In genomic region chr2:44543773-44544725, GRCh38 we compare ENCODE assay signal across 2 cellular contexts.
TF ChIP-seq lines count a peak whose summit lies in the region.

No MANE protein-coding gene starts in this region.

TF ChIP-seq in liver, 16 proteins besides CTCF, POLR2A, EP300 and RAD21:
- TF ChIP-seq FOXA2 (IDR thresholded peaks at IDR 0.05) (peak; percentile 77), YY1 (IDR thresholded peaks at IDR 0.05) (peak; percentile 35), GABPA (IDR thresholded peaks at IDR 0.05 in 1 of 2, conservative IDR thresholded peaks at IDR 0.05 in 1 of 2) (no peak), TAF1 (conservative IDR thresholded peaks at IDR 0.05) (no peak), SP1 (IDR thresholded peaks at IDR 0.05) (peak; percentile 80), ZBTB33 (IDR thresholded peaks at IDR 0.05) (peak; percentile 32), JUND (IDR thresholded peaks at IDR 0.05) (peak in 1 of 2 donors; percentile 16), HNF4A (conservative IDR thresholded peaks at IDR 0.05) (peak; percentile 49 to 55), RXRA (IDR thresholded peaks at IDR 0.05) (peak; percentile 54 to 77), FOXA1 (IDR thresholded peaks at IDR 0.05) (peak; percentile 31), NR2F2 (IDR thresholded peaks at IDR 0.05) (no peak), REST (IDR thresholded peaks at IDR 0.05) (no peak)

TF ChIP-seq in HepG2, 621 proteins besides CTCF, POLR2A, EP300 and RAD21:
- TF ChIP-seq NRL (CRISPR knock-in tag; IDR thresholded peaks at IDR 0.05; ENCODE audit: borderline replicate concordance): no peak
- TF ChIP-seq CAMTA2 (CRISPR knock-in tag; IDR thresholded peaks at IDR 0.05; ENCODE audit: borderline replicate concordance): no peak
